In the genomic region with DNA sequence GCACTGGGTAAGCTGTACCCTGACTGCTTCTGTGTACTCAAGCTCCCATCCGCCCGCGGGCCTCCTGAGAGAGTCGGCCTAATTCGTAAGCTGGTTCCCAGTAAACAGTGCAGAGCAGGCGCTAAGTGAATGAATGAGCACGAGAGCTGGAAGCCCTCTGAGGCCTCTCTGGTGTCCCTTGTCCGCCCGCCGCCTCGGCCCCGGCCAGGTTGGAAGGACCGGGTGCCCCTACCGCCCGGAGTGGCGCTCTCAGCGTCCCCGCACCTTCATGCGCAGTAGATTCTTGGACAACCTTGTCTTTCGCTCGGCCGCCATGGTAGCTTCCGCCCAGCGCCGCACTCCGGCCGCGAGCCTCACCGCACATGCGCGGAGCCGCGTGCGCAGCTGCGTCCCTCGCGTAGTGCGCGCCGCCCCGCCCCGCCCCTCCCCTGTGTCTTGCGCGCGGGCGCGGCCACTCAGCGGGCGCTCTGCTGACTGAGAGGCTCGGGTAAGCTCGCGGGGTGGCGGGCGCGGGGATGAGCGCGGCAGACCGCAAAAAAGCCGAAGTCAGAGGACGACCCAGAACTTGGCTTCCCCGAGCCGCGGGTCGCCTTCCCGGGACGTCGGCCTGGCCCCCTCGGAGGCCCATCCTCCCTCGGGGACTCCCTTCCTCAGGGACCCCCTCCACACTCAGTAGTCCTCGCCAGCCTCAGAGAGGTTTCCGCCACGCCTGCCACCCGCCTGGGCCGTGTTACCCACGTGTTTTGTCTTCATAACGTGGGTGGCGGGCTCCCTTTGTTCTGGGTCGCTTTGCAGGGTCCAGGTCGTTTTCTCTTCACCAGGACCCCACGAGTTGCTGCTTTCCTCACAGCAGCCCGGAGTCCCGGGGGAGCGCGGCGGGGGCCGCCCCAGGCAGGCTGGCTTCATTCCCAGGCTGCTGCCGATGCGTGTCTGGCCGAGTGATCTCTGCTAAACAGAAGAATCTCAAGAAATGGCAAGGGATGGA, we compare ENCODE assay signal across 8 cellular contexts. TPM values are rescaled to one million over a fixed set of nuclear protein-coding genes. Genes with fewer than 3 reads are reported as not detected.
DNase-seq lines count a peak whose midpoint lies in the region; ATAC-seq and TF ChIP-seq lines count a peak whose summit lies in the region.

TSS of gene MPHOSPH6 (minus strand) at position 364 of the 985 bp plus-strand sequence. CDS start at position 315, 49 bp downstream.

- in situ Hi-C loops in GM23248 (cut with MboI): no loop called here

- peak; percentile 92 for TF ChIP-seq POLR2A in Raji (IDR thresholded peaks at IDR 0.05; ENCODE audit: insufficient read depth, low read depth, low read length)

- WGBS in GM23248 (ENCODE audit: low coverage in 1 of 2, low lambda C conversion rate in 2 of 2, missing lambda C conversion rate in 2 of 2), 2 experiments: 1% methylated on average over 64 to 73 of the region's 89 CpGs

- no peak for TF ChIP-seq RAD21 in neural cell (conservative IDR thresholded peaks at IDR 0.05)

- H4K20me1 ChIP-seq in GM23248 (ENCODE audit: insufficient read depth) (no peaks in the 10 kb centered on the region), neural cell (ENCODE audit: insufficient read depth) (no peaks in the 10 kb centered on the region)

- peak within 1 kb of the TSS; percentile 86 to 88 for H3K4me3 Mint-ChIP-seq in stimulated activated naive CD8-positive, alpha-beta T cell treated with anti-CD3 and anti-CD28 coated beads, Interleukin-15, amount 100 ng/mL, for 72 hours

- H3K27me3 ChIP-seq in GM23248 (replicated peaks; ENCODE audit: insufficient read depth): no peaks in the 10 kb centered on the region
- H3K27me3 ChIP-seq in neural cell (ENCODE audit: insufficient read depth, low read depth, low read length): peaks cover 4% of the 10 kb centered on the region

- peaks cover 22% of the 10 kb centered on the region for H3K4me1 Mint-ChIP-seq in stimulated activated naive CD8-positive, alpha-beta T cell treated with anti-CD3 and anti-CD28 coated beads, Interleukin-15, amount 100 ng/mL, for 72 hours

- H3K9me3 ChIP-seq in GM23248 (ENCODE audit: low read depth): no peaks in the 10 kb centered on the region
- peaks cover 10% of the 10 kb centered on the region for H3K9me3 ChIP-seq in neural cell (ENCODE audit: low read length)

- peak; percentile 97 for ATAC-seq in stimulated activated naive CD8-positive, alpha-beta T cell treated with anti-CD3 and anti-CD28 coated beads, Interleukin-15, amount 100 ng/mL, for 72 hours

- H3K79me2 ChIP-seq in GM23248 (ENCODE audit: insufficient read depth) (peaks cover 47% of the 10 kb centered on the region), neural cell (replicated peaks; ENCODE audit: insufficient read depth, low read length) (peaks cover 22% of the 10 kb centered on the region)

- peaks cover 30% of the 10 kb centered on the region for H3K27me3 Mint-ChIP-seq in stimulated activated naive CD8-positive, alpha-beta T cell treated with anti-CD3 and anti-CD28 coated beads, Interleukin-15, amount 100 ng/mL, for 72 hours

- H3F3A ChIP-seq in GM23248 (ENCODE audit: insufficient read depth): no peaks in the 10 kb centered on the region
- no peaks in the 10 kb centered on the region for H3F3A ChIP-seq in neural cell (ENCODE audit: insufficient read depth, low read length, poor library complexity, severe bottlenecking)

- H3K4me1 ChIP-seq in GM23248 (ENCODE audit: insufficient read depth): peaks cover 7% of the 10 kb centered on the region; the same call in 1 of the 2 replicates

- H3K9ac ChIP-seq in GM23248 (peak within 1 kb of the TSS; percentile 95), neural cell (ENCODE audit: low read length) (peak within 1 kb of the TSS; percentile 73)

- peak within 1 kb of the TSS; percentile 73 for H3K27ac ChIP-seq in GM23248
- H3K27ac ChIP-seq in neural cell (ENCODE audit: low read length): peak within 1 kb of the TSS; percentile 68

- H3K27ac Mint-ChIP-seq in stimulated activated naive CD8-positive, alpha-beta T cell treated with anti-CD3 and anti-CD28 coated beads, Interleukin-15, amount 100 ng/mL, for 72 hours: peak within 1 kb of the TSS; percentile 95 to 97

- DNase-seq in Daoy (ENCODE audit: low read depth) (peak; percentile 94), GM23248 (peak; percentile 98), Kasumi-1 (lab: John Stamatoyannopoulos, UW) (peak; percentile 68 to 79), fibroblast of the conjunctiva (ENCODE audit: low read depth) (peak; percentile 67)
- peak; percentile 96 for DNase-seq in activated effector memory CD4-positive, alpha-beta T cell treated with anti-CD3 and anti-CD28 coated beads, Interleukin-2, amount 50 U/mL, for 16 hours
- peak; percentile 87 to 88 for DNase-seq in stimulated activated naive CD8-positive, alpha-beta T cell treated with anti-CD3 and anti-CD28 coated beads, Interleukin-15, amount 100 ng/mL, for 72 hours

- H3K4me3 ChIP-seq in GM23248: peak within 1 kb of the TSS; percentile 99
- peak within 1 kb of the TSS; percentile 72 for H3K4me3 ChIP-seq in neural cell (ENCODE audit: low read length)

- TF ChIP-seq CTCF in neural cell (IDR thresholded peaks at IDR 0.05; ENCODE audit: poor library complexity, severe bottlenecking): peak; percentile 31

- H3K4me2 ChIP-seq in GM23248 (ENCODE audit: unreplicated experiment): peak within 1 kb of the TSS; percentile 100
- H3K4me2 ChIP-seq in neural cell (ENCODE audit: low read length): peak within 1 kb of the TSS; percentile 84

- no peaks in the 10 kb centered on the region for H3K9me2 ChIP-seq in GM23248 (ENCODE audit: insufficient read depth)
- no peaks in the 10 kb centered on the region for H3K9me2 ChIP-seq in neural cell (ENCODE audit: insufficient read depth, low read length)

- H2AFZ ChIP-seq in GM23248 (peak within 1 kb of the TSS; percentile 95), neural cell (ENCODE audit: low read depth, low read length) (peak within 1 kb of the TSS; percentile 90)

- no peak for TF ChIP-seq EP300 in neural cell (conservative IDR thresholded peaks at IDR 0.05; ENCODE audit: poor library complexity, severe bottlenecking)

- no peaks in the 10 kb centered on the region for H3K36me3 ChIP-seq in GM23248 (ENCODE audit: low read depth)
- H3K36me3 ChIP-seq in neural cell (ENCODE audit: insufficient read depth, low read length): peaks cover 10% of the 10 kb centered on the region

- peaks cover 0 to 8% of the 10 kb centered on the region in 2 donors for H3K9me3 Mint-ChIP-seq in stimulated activated naive CD8-positive, alpha-beta T cell treated with anti-CD3 and anti-CD28 coated beads, Interleukin-15, amount 100 ng/mL, for 72 hours

TF ChIP-seq in neural cell, 6 proteins besides CTCF, POLR2A, EP300 and RAD21:
- TF ChIP-seq EZH2 (IDR thresholded peaks at IDR 0.05; ENCODE audit: borderline replicate concordance, insufficient read depth, low read length, poor library complexity, severe bottlenecking): no peak
- TF ChIP-seq TAF1 (IDR thresholded peaks at IDR 0.05; ENCODE audit: low read depth): peak; percentile 65
- TF ChIP-seq POLR2AphosphoS5 (IDR thresholded peaks at IDR 0.05): peak; percentile 80
- TF ChIP-seq MXI1 (conservative IDR thresholded peaks at IDR 0.05; ENCODE audit: poor library complexity, severe bottlenecking): peak; percentile 86
- peak; percentile 37 for TF ChIP-seq SMC3 (conservative IDR thresholded peaks at IDR 0.05; ENCODE audit: poor library complexity)
- no peak for TF ChIP-seq REST (IDR thresholded peaks at IDR 0.05; ENCODE audit: borderline replicate concordance)

RNA-seq across cellular contexts. Expression of gene MPHOSPH6, which starts in this region (rescaled TPM):
- total RNA-seq in Daoy (2014; rRNA removed; shearing (Covaris generic)): 53.5 and 62.8 TPM in 2 replicates
- total RNA-seq in GM23248 (2014; rRNA removed; shearing (Covaris generic)): 18.1 and 34.9 TPM in 2 replicates
- 33.5 and 37.4 TPM in 2 replicates for polyA plus RNA-seq in GM23248 (2016; fragmentation: Nextera tagmentation; extraction: Ambion mirVana)
- 69.0 and 75.1 TPM in 2 replicates for polyA plus RNA-seq in neural cell
- 51.6 and 54.4 TPM in 2 replicates for polyA minus RNA-seq in neural cell

Comparison
In these comparisons a context has a peak if more than half of its experiments do, and no peak if none do; other contexts are left out.
1. Peak in every context shown above with its lines: DNase-seq, ATAC-seq, H3K4me3 ChIP-seq and H3K27ac ChIP-seq.